In genomic region chr10:11208908-11209809, GRCh38 we compare ENCODE assay signal across 9 cellular contexts.
DNase-seq lines count a peak whose midpoint lies in the region; ATAC-seq and TF ChIP-seq lines count a peak whose summit lies in the region.
"Had no signal": no experiment of that assay in that cellular context is flagged by ENCODE, and none has a peak within 500 bp of the region (broad histone marks: within the 10 kb centered on the region; RNA-seq: fewer than 3 reads in every experiment).

No MANE protein-coding gene starts in this region.

- 0 out of 2 replicates have a peak, but pooled peaks cover 3% of the 10 kb centered on the region for H3F3A ChIP-seq in GM23338 (replicated peaks; ENCODE audit: low read depth)

- H3K4me3 Mint-ChIP-seq in activated T-helper 2 cell treated with anti-CD3 and anti-CD28 coated beads, Interferon-gamma antibody, Interleukin-2, Interleukin-4, amounts not matched to agents 10 μg/mL and 5 μg/mL and 100 μg/mL, durations not matched to agents 14 hours and 24 hours and 36 hours (ENCODE audit: low read depth) = peak overlapping the region; percentile 79
- no peak overlapping the region for H3K4me3 Mint-ChIP-seq in GM23338

- H3K36me3 Mint-ChIP-seq in activated T-helper 2 cell treated with anti-CD3 and anti-CD28 coated beads, Interferon-gamma antibody, Interleukin-2, Interleukin-4, amounts not matched to agents 10 μg/mL and 5 μg/mL and 100 μg/mL, durations not matched to agents 14 hours and 24 hours and 36 hours (ENCODE audit: low read depth) = peaks cover 97% of the 10 kb centered on the region
- H3K36me3 Mint-ChIP-seq in GM23338 (ENCODE audit: low read depth) = no peaks in the 10 kb centered on the region

- no peaks in the 10 kb centered on the region for H4K20me1 ChIP-seq in GM23338 (replicated peaks; ENCODE audit: insufficient read depth)

- H3K36me3 ChIP-seq in right atrium auricular region (no peaks in the 10 kb centered on the region), thymus (ENCODE audit: control insufficient read depth, insufficient read depth) (peaks cover 61% of the 10 kb centered on the region), GM23338 (ENCODE audit: insufficient read depth) (no peaks in the 10 kb centered on the region)

- peaks cover 7% of the 10 kb centered on the region; the same call in 1 of the 2 replicates for H3K79me2 ChIP-seq in GM23338 (replicated peaks; ENCODE audit: insufficient read depth)

- H3K27ac Mint-ChIP-seq in activated T-helper 2 cell treated with anti-CD3 and anti-CD28 coated beads, Interferon-gamma antibody, Interleukin-2, Interleukin-4, amounts not matched to agents 10 μg/mL and 5 μg/mL and 100 μg/mL, durations not matched to agents 14 hours and 24 hours and 36 hours = peak overlapping the region; percentile 99
- H3K27ac Mint-ChIP-seq in GM23338 = no peak overlapping the region; the same call in 1 of the 2 replicates

- no peaks in the 10 kb centered on the region for H3K27me3 Mint-ChIP-seq in activated T-helper 2 cell treated with anti-CD3 and anti-CD28 coated beads, Interferon-gamma antibody, Interleukin-2, Interleukin-4, amounts not matched to agents 10 μg/mL and 5 μg/mL and 100 μg/mL, durations not matched to agents 14 hours and 24 hours and 36 hours (ENCODE audit: low read depth)
- peaks cover 2% of the 10 kb centered on the region for H3K27me3 Mint-ChIP-seq in GM23338 (ENCODE audit: insufficient read depth, low read depth, poor library complexity)

- no peak overlapping the region for H2AFZ ChIP-seq in GM23338

- DNase-seq in right atrium auricular region (ENCODE audit: low spot score) (peak; percentile 52), Right ventricle myocardium superior (no peak), GM23338 (ENCODE audit: low spot score) (no peak), foreskin fibroblast (no peak), cerebellar cortex (ENCODE audit: low spot score) (no peak)
- no peak for DNase-seq in activated T-helper 2 cell treated with anti-CD3 and anti-CD28 coated beads, Interferon-gamma antibody, Interleukin-2, Interleukin-4, amounts not matched to agents 10 μg/mL and 5 μg/mL and 100 μg/mL, durations not matched to agents 14 hours and 24 hours and 36 hours (ENCODE audit: low spot score)

- H3K4me3 ChIP-seq in right atrium auricular region = no peak overlapping the region
- peak overlapping the region; percentile 26 for H3K4me3 ChIP-seq in thymus (ENCODE audit: low read length)
- no peak overlapping the region for H3K4me3 ChIP-seq in GM23338
- H3K4me3 ChIP-seq in foreskin fibroblast (ENCODE audit: low read depth in 1 of 2, low read length in 2 of 2) = no peak overlapping the region

- 61% methylated on average over 13 of the region's 13 CpGs for WGBS in thymus

- ATAC-seq in Right ventricle myocardium superior (ENCODE audit: poor library complexity) = no peak
- peak; percentile 57 for ATAC-seq in HG02943 (IDR thresholded peaks at IDR 0.05; ENCODE audit: low read depth, unreplicated experiment)
- no peak for ATAC-seq in GM23338
- ATAC-seq: HepG2 had no signal

- intact Hi-C loops in Right ventricle myocardium superior (cut with DNase I) = no loop called here
- intact Hi-C loops in activated T-helper 2 cell treated with anti-CD3 and anti-CD28 coated beads, Interferon-gamma antibody, Interleukin-2, Interleukin-4, amounts not matched to agents 10 μg/mL and 5 μg/mL and 100 μg/mL, durations not matched to agents 14 hours and 24 hours and 36 hours (cut with micrococcal nuclease) = loop anchor here (1.0 kb wide), 3 partner anchors 9 to 33 kb away; no protein-coding TSS in a partner anchor

- H3K9me2 ChIP-seq in GM23338 (ENCODE audit: insufficient read depth) = no peaks in the 10 kb centered on the region

- H3K27ac ChIP-seq in right atrium auricular region (peak overlapping the region in 1 of 2 donors; percentile 11), thymus (ENCODE audit: low read depth) (no peak overlapping the region), GM23338 (ENCODE audit: low read depth) (no peak overlapping the region)

- no peaks in the 10 kb centered on the region for H3K9me3 Mint-ChIP-seq in activated T-helper 2 cell treated with anti-CD3 and anti-CD28 coated beads, Interferon-gamma antibody, Interleukin-2, Interleukin-4, amounts not matched to agents 10 μg/mL and 5 μg/mL and 100 μg/mL, durations not matched to agents 14 hours and 24 hours and 36 hours
- H3K9me3 Mint-ChIP-seq in GM23338 = no peaks in the 10 kb centered on the region

- H3K4me1 Mint-ChIP-seq in activated T-helper 2 cell treated with anti-CD3 and anti-CD28 coated beads, Interferon-gamma antibody, Interleukin-2, Interleukin-4, amounts not matched to agents 10 μg/mL and 5 μg/mL and 100 μg/mL, durations not matched to agents 14 hours and 24 hours and 36 hours (ENCODE audit: low read depth) = peaks cover 90% of the 10 kb centered on the region
- peaks cover 45% of the 10 kb centered on the region for H3K4me1 Mint-ChIP-seq in GM23338

- no peak overlapping the region for H3K4me2 ChIP-seq in GM23338

- H3K27me3 ChIP-seq in right atrium auricular region (no peaks in the 10 kb centered on the region), thymus (ENCODE audit: control insufficient read depth, insufficient read depth) (no peaks in the 10 kb centered on the region), GM23338 (ENCODE audit: insufficient read depth) (no peaks in the 10 kb centered on the region)

- H3K4me1 ChIP-seq in right atrium auricular region (peaks cover 0 to 46% of the 10 kb centered on the region in 2 donors), thymus (ENCODE audit: control insufficient read depth, insufficient read depth, low read length) (peaks cover 50% of the 10 kb centered on the region), GM23338 (ENCODE audit: insufficient read depth) (peaks cover 35% of the 10 kb centered on the region)

- TF ChIP-seq CTCF in right atrium auricular region (IDR thresholded peaks at IDR 0.05) = no peak
- no peak for TF ChIP-seq CTCF in GM23338 (conservative IDR thresholded peaks at IDR 0.05; ENCODE audit: low read depth in 2 of 2)
- no peak for TF ChIP-seq CTCF in foreskin fibroblast (IDR thresholded peaks at IDR 0.05; ENCODE audit: low read depth, low read length)

- H3K9me3 ChIP-seq in right atrium auricular region (no peaks in the 10 kb centered on the region), thymus (ENCODE audit: control insufficient read depth) (no peaks in the 10 kb centered on the region)

TF ChIP-seq in GM23338, 12 proteins besides CTCF, POLR2A, EP300 and RAD21 (continues in another document):
- TF ChIP-seq ZNF331 (CRISPR knock-in tag; IDR thresholded peaks at IDR 0.05; ENCODE audit: low read depth) (no peak), EZH2phosphoT487 (IDR thresholded peaks at IDR 0.05; ENCODE audit: unreplicated experiment) (no peak), ETS1 (IDR thresholded peaks at IDR 0.05) (no peak), JUNB (IDR thresholded peaks at IDR 0.05; ENCODE audit: unreplicated experiment) (no peak), CREB1 (CRISPR knock-in tag; IDR thresholded peaks at IDR 0.05; ENCODE audit: low read depth) (no peak), EZH2 (IDR thresholded peaks at IDR 0.05; ENCODE audit: low read depth, unreplicated experiment) (no peak)
